Comparison of ENCODE assay signal across 7 cellular contexts in genomic region chr16:87806246-87806607, GRCh38. TPM values are rescaled to one million over a fixed set of nuclear protein-coding genes. Genes with fewer than 3 reads are reported as not detected.
DNase-seq lines count a peak whose midpoint lies in the region; ATAC-seq and TF ChIP-seq lines count a peak whose summit lies in the region.

No MANE protein-coding gene starts in this region.

- peak overlapping the region; percentile 3 for H3K4me3 ChIP-seq in GM12875 (ENCODE audit: low read depth, low read length)
- H3K4me3 ChIP-seq in skeletal muscle satellite cell (ENCODE audit: low read length), result peak overlapping the region; percentile 53

- peaks cover 8% of the 10 kb centered on the region for H3K36me3 Mint-ChIP-seq in effector memory CD8-positive, alpha-beta T cell (ENCODE audit: insufficient read depth)

- H3K27ac Mint-ChIP-seq in effector memory CD8-positive, alpha-beta T cell, result peak overlapping the region in 1 of 2 donors; percentile 71

- H3K36me3 ChIP-seq in skeletal muscle satellite cell (ENCODE audit: insufficient read depth, low read length), result no peaks in the 10 kb centered on the region

- peak overlapping the region; percentile 100 for H3K27ac ChIP-seq in RWPE1

- POLR2A ChIA-PET in RWPE1 (lab: Yijun Ruan, JAX; ENCODE audit: low non-redundant PET), result interaction anchor here (1.3 to 1.8 kb wide), 3 partner anchors 16 to 23 kb away, joined by 6 to 12 read pairs (median 8); no protein-coding TSS in a partner anchor

- peaks cover 11% of the 10 kb centered on the region for H3K27me3 ChIP-seq in skeletal muscle satellite cell (ENCODE audit: control insufficient read depth, insufficient read depth, low read length)

- peaks cover 0 to 6% of the 10 kb centered on the region in 2 donors for H3K4me1 Mint-ChIP-seq in effector memory CD8-positive, alpha-beta T cell (ENCODE audit: low read depth in 2 of 2)

- H3K9me3 Mint-ChIP-seq in effector memory CD8-positive, alpha-beta T cell, result no peaks in the 10 kb centered on the region

- no peaks in the 10 kb centered on the region for H3K9me3 ChIP-seq in skeletal muscle satellite cell (replicated peaks; ENCODE audit: low read length)

- H3K9ac ChIP-seq in skeletal muscle satellite cell (ENCODE audit: low read depth, low read length), result peak overlapping the region; percentile 42

- CTCF ChIA-PET in RWPE1 (lab: Yijun Ruan, JAX), result interaction anchor here (0.9 to 4.8 kb wide), 4 partner anchors 16 to 61 kb away, joined by 3 to 38 read pairs (median 10); no protein-coding TSS in a partner anchor

- H3K4me3 Mint-ChIP-seq in effector memory CD8-positive, alpha-beta T cell, result peak overlapping the region; percentile 64 to 80

- H3K27me3 Mint-ChIP-seq in effector memory CD8-positive, alpha-beta T cell, result peaks cover 10 to 27% of the 10 kb centered on the region in 2 donors

- peak; percentile 5 for ATAC-seq in effector memory CD8-positive, alpha-beta T cell (replicated peaks)

- peaks cover 19% of the 10 kb centered on the region for H3K4me1 ChIP-seq in skeletal muscle satellite cell (ENCODE audit: control insufficient read depth, insufficient read depth, low read length)

- TF ChIP-seq CTCF in GM12875 (IDR thresholded peaks at IDR 0.05; ENCODE audit: borderline replicate concordance, insufficient read depth, low read depth, low read length) (no peak), RWPE1 (conservative IDR thresholded peaks at IDR 0.05; ENCODE audit: low read depth) (no peak)

- peak; percentile 37 for DNase-seq in RWPE1 (ENCODE audit: low spot score)
- no peak for DNase-seq in effector memory CD8-positive, alpha-beta T cell
- no peak for DNase-seq in OCI-M2 (lab: John Stamatoyannopoulos, UW; ENCODE audit: unreplicated experiment)
- no peak for DNase-seq in NCI-H774 (lab: John Stamatoyannopoulos, UW)
- DNase-seq in NCI-H1105 treated with DMSO at 0.1 percent for 48 hours (lab: John Stamatoyannopoulos, UW), result no peak

- peak overlapping the region; percentile 77 for H3K4me2 ChIP-seq in skeletal muscle satellite cell (ENCODE audit: low read length)

RNA-seq across cellular contexts. Expression of gene KLHDC4, which starts 40.4 kb away (rescaled TPM):
- 19.7 and 23.3 TPM in 2 replicates for total RNA-seq in skeletal muscle satellite cell (2012; rRNA removed)
